ENCODE assay signal across 18 cellular contexts in the genomic region with DNA sequence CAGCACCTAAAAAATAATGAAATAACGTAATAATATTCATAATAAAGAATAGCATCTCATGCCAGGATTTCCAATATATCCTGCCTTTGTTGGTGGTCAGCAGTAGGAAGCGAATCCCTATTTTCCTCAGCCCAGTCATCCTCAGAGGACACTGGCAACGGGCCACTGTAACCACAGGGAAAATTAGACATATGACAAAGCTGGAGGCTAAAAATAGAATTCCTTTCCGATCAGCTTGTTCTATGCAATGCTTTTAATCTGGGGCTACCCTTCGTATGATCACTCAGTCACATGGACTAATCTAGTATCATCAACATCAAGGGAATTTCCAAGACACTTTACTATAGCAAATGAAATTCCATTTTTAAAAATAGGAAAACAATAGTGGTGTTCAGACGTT.
DNase-seq lines count a peak whose midpoint lies in the region; ATAC-seq, FAIRE-seq and TF ChIP-seq lines count a peak whose summit lies in the region.
"Had no signal": no experiment of that assay in that cellular context is flagged by ENCODE, and none has a peak within 500 bp of the region (broad histone marks: within the 10 kb centered on the region; RNA-seq: fewer than 3 reads in every experiment).

No MANE protein-coding gene starts in this region.

- no peak overlapping the region for H4K8ac ChIP-seq in mesenchymal stem cell (ENCODE audit: low read length)

- H2BK5ac ChIP-seq in mesenchymal stem cell (ENCODE audit: low read depth, low read length, poor library complexity, severe bottlenecking) = no peak overlapping the region

- H2BK15ac ChIP-seq in mesenchymal stem cell (ENCODE audit: low read depth, poor library complexity, severe bottlenecking) = no peak overlapping the region

- CTCF ChIA-PET in endothelial cell of umbilical vein (lab: Charles Lee) = interaction anchor here (1.0 to 2.1 kb wide), 8 partner anchors 17 to 340 kb away, joined by 3 to 21 read pairs (median 4); no protein-coding TSS in a partner anchor
- CTCF ChIA-PET in PC-9 (lab: Charles Lee) = no interaction called here

- H3K27me3 Mint-ChIP-seq in glutamatergic neuron (ENCODE audit: unreplicated experiment) = peaks cover 1% of the 10 kb centered on the region
- H3K27me3 Mint-ChIP-seq: activated naive CD4-positive, alpha-beta T cell treated with anti-CD3 and anti-CD28 coated beads, Interleukin-2, amount 10 ng/mL, durations not matched to agents 7 days and 5 days had no signal

- no TSS peak for BruUV-seq in endothelial cell of umbilical vein (replicated peaks; lab: Mats Ljungman, UMichigan)
- no TSS peak for BruUV-seq in PC-9 (replicated peaks; lab: Mats Ljungman, UMichigan)

- no peak overlapping the region for H3K18ac ChIP-seq in mesenchymal stem cell (ENCODE audit: low read depth in 1 of 2, low read length in 2 of 2)

- no peak overlapping the region for H3K23ac ChIP-seq in mesenchymal stem cell (ENCODE audit: low read length in 2 of 2)

- H4K20me1 ChIP-seq in endothelial cell of umbilical vein (replicated peaks; ENCODE audit: control insufficient read depth, extremely low read depth, insufficient read depth, low read length) = no peaks in the 10 kb centered on the region
- H4K20me1 ChIP-seq in PC-9 (ENCODE audit: insufficient read depth) = no peaks in the 10 kb centered on the region

- H2AK5ac ChIP-seq in mesenchymal stem cell (ENCODE audit: low read length, severe bottlenecking) = no peak overlapping the region

- no peak overlapping the region for H4K91ac ChIP-seq in mesenchymal stem cell (ENCODE audit: low read length)

- dilution Hi-C loops in endothelial cell of umbilical vein (cut with MboI; ENCODE audit: extremely low pct_ligation_motif_present, low sequenced_read_pairs) = no loop called here

- H3K9me3 ChIP-seq in endothelial cell of umbilical vein (replicated peaks; ENCODE audit: control insufficient read depth, insufficient read depth, low read length) (no peaks in the 10 kb centered on the region), mesenchymal stem cell (ENCODE audit: control insufficient read depth, low read length) (no peaks in the 10 kb centered on the region), PC-9 (ENCODE audit: insufficient read depth, low read depth) (no peaks in the 10 kb centered on the region)

- H3K27ac ChIP-seq in endothelial cell of umbilical vein (ENCODE audit: insufficient read depth, low read depth, low read length) (peak overlapping the region; percentile 89), mesenchymal stem cell (ENCODE audit: low read length, poor library complexity, severe bottlenecking) (no peak overlapping the region), PC-9 (no peak overlapping the region)

- peak; percentile 79 for FAIRE-seq in endothelial cell of umbilical vein (lab: Jason Lieb, UNC)
- FAIRE-seq: G401.6, GM18507, TTC549 had no signal

- H3K9ac ChIP-seq in endothelial cell of umbilical vein (replicated peaks; ENCODE audit: extremely low read depth, insufficient read depth, low read length) (peak overlapping the region; percentile 45), mesenchymal stem cell (ENCODE audit: low read length) (peak overlapping the region; percentile 44)

- H3K27me3 ChIP-seq in endothelial cell of umbilical vein (ENCODE audit: control insufficient read depth in 2 of 2, insufficient read depth in 2 of 2, low read length in 2 of 2) (no peaks in the 10 kb centered on the region), mesenchymal stem cell (ENCODE audit: control insufficient read depth in 1 of 2, insufficient read depth in 1 of 2, low read length in 2 of 2) (no peaks in the 10 kb centered on the region), PC-9 (ENCODE audit: insufficient read depth, low read depth) (no peaks in the 10 kb centered on the region)

- H3K9me2 ChIP-seq in PC-9 (ENCODE audit: insufficient read depth) = no peaks in the 10 kb centered on the region

- TF ChIP-seq CTCF in endothelial cell of umbilical vein (IDR thresholded peaks at IDR 0.05; ENCODE audit: extremely low read depth in 1 of 2, insufficient read depth in 1 of 2, low read depth in 1 of 2, low read length in 2 of 2) (no peak), PC-9 (conservative IDR thresholded peaks at IDR 0.05) (no peak), glutamatergic neuron (IDR thresholded peaks at IDR 0.05; ENCODE audit: partially characterized antibody, unreplicated experiment) (no peak)

- peak overlapping the region; percentile 61 for H3K4me2 ChIP-seq in endothelial cell of umbilical vein (ENCODE audit: insufficient read depth, low read length)
- H3K4me2 ChIP-seq in mesenchymal stem cell (ENCODE audit: low read length, poor library complexity, severe bottlenecking) = no peak overlapping the region
- H3K4me2 ChIP-seq in PC-9 = no peak overlapping the region

- no peaks in the 10 kb centered on the region for H3K9me3 Mint-ChIP-seq in glutamatergic neuron (ENCODE audit: unreplicated experiment)

- H3K4me3 ChIP-seq in endothelial cell of umbilical vein (replicated peaks in 1 of 3; ENCODE audit: insufficient read depth in 1 of 3, low read depth in 1 of 3, low read length in 3 of 3) = peak overlapping the region in 1 of 3 experiments; percentile 12
- H3K4me3 ChIP-seq in mesenchymal stem cell (ENCODE audit: insufficient read depth in 1 of 2, low read depth in 1 of 2, low read length in 2 of 2) = no peak overlapping the region
- H3K4me3 ChIP-seq in PC-9 = no peak overlapping the region

- H3K27ac Mint-ChIP-seq in glutamatergic neuron (ENCODE audit: unreplicated experiment) = no peak overlapping the region
- H3K27ac Mint-ChIP-seq: activated naive CD4-positive, alpha-beta T cell treated with anti-CD3 and anti-CD28 coated beads, Interleukin-2, amount 10 ng/mL, durations not matched to agents 7 days and 5 days had no signal

- intact Hi-C loops in endothelial cell of umbilical vein (cut with micrococcal nuclease) (loop anchor here (1.0 to 5.0 kb wide), 8 partner anchors 29 to 340 kb away; no protein-coding TSS in a partner anchor), PC-9 (cut with micrococcal nuclease; ENCODE audit: unreplicated experiment) (no loop called here)

- DNase-seq in COLO829 (ENCODE audit: low spot score) (peak; percentile 28), NCI-H69 (lab: John Stamatoyannopoulos, UW) (peak; percentile 12), endothelial cell of umbilical vein (ENCODE audit: low read depth, low spot score) (peak; percentile 97), mesenchymal stem cell (peak; percentile 81), PC-9 (no peak), glutamatergic neuron (no peak), DMS114 treated with DMSO at 0.1 percent for 48 hours (lab: John Stamatoyannopoulos, UW; ENCODE audit: unreplicated experiment) (no peak)
- DNase-seq: activated naive CD4-positive, alpha-beta T cell treated with anti-CD3 and anti-CD28 coated beads, Interleukin-2, amount 10 ng/mL, durations not matched to agents 7 days and 5 days; cortex of kidney; hippocampal formation; NCI-H1048; NCI-H345; stimulated activated CD4-positive, alpha-beta T cell treated with anti-CD3 and anti-CD28 coated beads, Interleukin-2, amount 100 ng/mL, for 48 hours; stimulated activated naive CD4-positive, alpha-beta T cell treated with Interleukin-2 at 50 U/mL for 16 hours had no signal

- H3K4me3 Mint-ChIP-seq in glutamatergic neuron (ENCODE audit: unreplicated experiment) = no peak overlapping the region
- H3K4me3 Mint-ChIP-seq: activated naive CD4-positive, alpha-beta T cell treated with anti-CD3 and anti-CD28 coated beads, Interleukin-2, amount 10 ng/mL, durations not matched to agents 7 days and 5 days had no signal

- 55% methylated on average over 3 of the region's 6 CpGs for WGBS in mesenchymal stem cell

- H3K79me1 ChIP-seq in mesenchymal stem cell (replicated peaks; ENCODE audit: low read length, poor library complexity, severe bottlenecking) = no peaks in the 10 kb centered on the region

- no peak overlapping the region for H2BK120ac ChIP-seq in mesenchymal stem cell (ENCODE audit: low read depth, low read length)

- no peaks in the 10 kb centered on the region for H3K36me3 Mint-ChIP-seq in glutamatergic neuron (ENCODE audit: unreplicated experiment)
- H3K36me3 Mint-ChIP-seq: activated naive CD4-positive, alpha-beta T cell treated with anti-CD3 and anti-CD28 coated beads, Interleukin-2, amount 10 ng/mL, durations not matched to agents 7 days and 5 days had no signal

- H2BK12ac ChIP-seq in mesenchymal stem cell (ENCODE audit: low read length in 2 of 2) = no peak overlapping the region

- no peaks in the 10 kb centered on the region for H3F3A ChIP-seq in PC-9 (ENCODE audit: insufficient read depth, low read depth)

- ATAC-seq in GM21529 (IDR thresholded peaks at IDR 0.05; ENCODE audit: unreplicated experiment) = no peak

- H3K9me1 ChIP-seq in endothelial cell of umbilical vein (replicated peaks; ENCODE audit: control insufficient read depth, extremely low read depth, insufficient read depth, low read length) = no peaks in the 10 kb centered on the region

- no peak for TF ChIP-seq POLR2A in endothelial cell of umbilical vein (IDR thresholded peaks at IDR 0.05; ENCODE audit: low read depth, low read length)

- H2AFZ ChIP-seq in endothelial cell of umbilical vein (ENCODE audit: low read depth, low read length) (no peak overlapping the region), mesenchymal stem cell (ENCODE audit: low read depth, low read length) (no peak overlapping the region), PC-9 (no peak overlapping the region)

- no peaks in the 10 kb centered on the region for H3K4me1 Mint-ChIP-seq in glutamatergic neuron (ENCODE audit: low read depth, unreplicated experiment)
- H3K4me1 Mint-ChIP-seq: activated naive CD4-positive, alpha-beta T cell treated with anti-CD3 and anti-CD28 coated beads, Interleukin-2, amount 10 ng/mL, durations not matched to agents 7 days and 5 days had no signal

- no peaks in the 10 kb centered on the region for H3K36me3 ChIP-seq in endothelial cell of umbilical vein (ENCODE audit: control insufficient read depth in 2 of 2, extremely low read depth in 1 of 2, insufficient read depth in 2 of 2, low read length in 2 of 2)
- H3K36me3 ChIP-seq in mesenchymal stem cell (ENCODE audit: control insufficient read depth in 1 of 2, insufficient read depth in 2 of 2, low read depth in 1 of 2, low read length in 2 of 2) = no peaks in the 10 kb centered on the region
- H3K36me3 ChIP-seq in PC-9 (ENCODE audit: low read depth) = no peaks in the 10 kb centered on the region

- no peak overlapping the region for H3K14ac ChIP-seq in mesenchymal stem cell (ENCODE audit: low read length in 2 of 2)

- H3K4me1 ChIP-seq in endothelial cell of umbilical vein (ENCODE audit: control insufficient read depth, extremely low read depth, insufficient read depth, low read length) = peaks cover 20% of the 10 kb centered on the region
- no peaks in the 10 kb centered on the region for H3K4me1 ChIP-seq in mesenchymal stem cell (ENCODE audit: control insufficient read depth, insufficient read depth, low read depth, low read length)
- H3K4me1 ChIP-seq in PC-9 (replicated peaks; ENCODE audit: insufficient read depth) = no peaks in the 10 kb centered on the region

- H3K79me2 ChIP-seq in endothelial cell of umbilical vein (ENCODE audit: control insufficient read depth, insufficient read depth, low read length) (no peaks in the 10 kb centered on the region), PC-9 (ENCODE audit: low read depth) (no peaks in the 10 kb centered on the region)

- POLR2A ChIA-PET in endothelial cell of umbilical vein (lab: Charles Lee) (no interaction called here), PC-9 (lab: Charles Lee; ENCODE audit: unreplicated experiment) (no interaction called here)

- H3K4ac ChIP-seq in mesenchymal stem cell (ENCODE audit: low read depth in 1 of 2, low read length in 2 of 2) = no peak overlapping the region

Comparison
In these comparisons a context has a peak if more than half of its experiments do, and no peak if none do; other contexts are left out.
1. DNase-seq: peak in COLO829 (single experiment), NCI-H69 (single experiment), endothelial cell of umbilical vein (single experiment) and mesenchymal stem cell (single experiment); none in PC-9 (0 of 2), glutamatergic neuron (single experiment) and DMS114 treated with DMSO at 0.1 percent for 48 hours (single experiment).